In the genomic region with DNA sequence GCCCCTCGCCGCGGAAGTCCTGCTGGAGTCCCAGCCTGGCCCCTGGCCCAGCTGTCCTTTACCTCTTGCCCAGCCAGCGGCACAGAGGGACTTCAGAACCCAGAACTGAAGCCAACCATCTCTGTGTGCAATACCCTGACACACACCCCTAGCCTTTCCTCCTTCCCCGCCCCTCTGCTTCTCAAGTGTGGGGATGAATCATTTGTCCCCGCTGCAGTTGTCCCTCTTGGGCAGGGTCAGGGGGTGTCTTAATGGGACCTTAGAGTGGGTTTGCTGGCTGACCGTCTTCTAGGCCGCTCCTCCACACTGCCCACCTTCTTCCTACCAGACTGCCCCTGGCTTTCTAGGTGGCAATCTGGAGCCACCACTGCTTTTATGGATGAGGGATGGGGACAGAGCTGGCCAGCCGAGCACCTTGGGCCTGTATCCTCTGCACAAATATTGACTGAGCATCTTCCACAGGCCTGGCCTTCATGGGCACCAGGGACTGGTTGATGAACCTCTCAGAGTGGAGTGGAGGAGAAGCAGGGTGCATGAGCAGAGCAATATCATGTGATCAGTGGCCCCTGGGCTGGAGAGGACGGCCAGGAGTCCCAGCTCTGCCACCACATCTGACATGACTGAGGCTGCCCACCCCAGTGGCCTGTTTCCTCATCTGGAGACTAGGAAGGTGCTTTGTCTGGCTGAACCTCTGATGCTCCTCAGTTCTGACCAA, we compare ENCODE assay signal across 9 cellular contexts. TPM values are rescaled to one million over a fixed set of nuclear protein-coding genes. Genes with fewer than 3 reads are reported as not detected.
DNase-seq lines count a peak whose midpoint lies in the region; ATAC-seq and TF ChIP-seq lines count a peak whose summit lies in the region.
"Had no signal": no experiment of that assay in that cellular context is flagged by ENCODE, and none has a peak within 500 bp of the region (broad histone marks: within the 10 kb centered on the region; RNA-seq: fewer than 3 reads in every experiment).

No MANE protein-coding gene starts in this region.

- POLR2A ChIA-PET in HCT116 (lab: Charles Lee) = no interaction called here
- POLR2A ChIA-PET in GM10248 (lab: Yijun Ruan, JAX) = no interaction called here

- H3K4me1 ChIP-seq in HCT116 (ENCODE audit: control insufficient read depth in 1 of 2, insufficient read depth in 2 of 2, low read length in 2 of 2) (peaks cover 3 to 18% of the 10 kb centered on the region in 2 experiments; a peak in 2 of 4 replicates), iPS-15b (ENCODE audit: control insufficient read depth, insufficient read depth, low read length) (peaks cover 3% of the 10 kb centered on the region)

- CTCF ChIA-PET in HCT116 (lab: Charles Lee) = interaction anchor here (1.0 kb wide), 1 partner anchor 295 kb away, joined by 4 read pairs; no protein-coding TSS in a partner anchor
- CTCF ChIA-PET in GM10248 (lab: Yijun Ruan, JAX) = interaction anchor here (1.2 to 4.3 kb wide), 2 partner anchors 9 to 11 kb away, joined by 3 to 27 read pairs; no protein-coding TSS in a partner anchor

- no peaks in the 10 kb centered on the region for H4K20me1 ChIP-seq in HCT116 (ENCODE audit: insufficient read depth)

- peak overlapping the region; percentile 51 for H3K4me2 ChIP-seq in HCT116 (ENCODE audit: low read length)

- H3K4me1 Mint-ChIP-seq in activated T-cell treated with anti-CD3 and anti-CD28 coated beads, Interleukin-2, amount 50 U/mL, for 72 hours (ENCODE audit: low read depth) = peaks cover 7% of the 10 kb centered on the region

- H2AFZ ChIP-seq in HCT116 (ENCODE audit: low read depth, low read length, poor library complexity, severe bottlenecking) = no peak overlapping the region

- H3K4me3 Mint-ChIP-seq in activated T-cell treated with anti-CD3 and anti-CD28 coated beads, Interleukin-2, amount 50 U/mL, for 72 hours = peak overlapping the region; percentile 73 to 81

- no peaks in the 10 kb centered on the region for H3K9me2 ChIP-seq in HCT116 (ENCODE audit: insufficient read depth)

- H3K79me2 ChIP-seq in HCT116 (ENCODE audit: insufficient read depth, low read length) = no peaks in the 10 kb centered on the region

- DNase-seq in HCT116 (ENCODE audit: low read depth, low spot score) = no peak
- no peak for DNase-seq in activated T-cell treated with anti-CD3 and anti-CD28 coated beads, Interleukin-2, amount 50 U/mL, for 72 hours
- DNase-seq in AG08396 (ENCODE audit: low spot score) = no peak
- no peak for DNase-seq in NK-92 (lab: John Stamatoyannopoulos, UW; ENCODE audit: unreplicated experiment)
- no peak for DNase-seq in NCI-H526 (lab: John Stamatoyannopoulos, UW)
- no peak for DNase-seq in GM10248 (ENCODE audit: extremely low spot score)

- BruUV-seq in HCT116 (replicated peaks; lab: Mats Ljungman, UMichigan) = no TSS peak

- ATAC-seq in HCT116 = peak; percentile 37
- ATAC-seq in activated T-cell treated with anti-CD3 and anti-CD28 coated beads, Interleukin-2, amount 50 U/mL, for 72 hours (replicated peaks in 1 of 2) = peak; percentile 3 to 8

- H3K36me3 Mint-ChIP-seq in activated T-cell treated with anti-CD3 and anti-CD28 coated beads, Interleukin-2, amount 50 U/mL, for 72 hours (ENCODE audit: insufficient read depth in 2 of 2) = no peaks in the 10 kb centered on the region

- TF ChIP-seq RAD21 in HCT116 (IDR thresholded peaks at IDR 0.05; ENCODE audit: low read depth) = no peak

- no peak for TF ChIP-seq POLR2A in HCT116 (IDR thresholded peaks at IDR 0.05; ENCODE audit: borderline replicate concordance, extremely low read depth, insufficient read depth, insufficient read length)

- H3K9ac ChIP-seq in HCT116 (ENCODE audit: low read length) (no peak overlapping the region), iPS-15b (ENCODE audit: low read depth, low read length) (no peak overlapping the region)

- no peak overlapping the region for H3K27ac ChIP-seq in HCT116 (ENCODE audit: low read depth, low read length)
- no peak overlapping the region for H3K27ac ChIP-seq in skin epidermis
- H3K27ac ChIP-seq: SJSA1 had no signal

- H3K27me3 Mint-ChIP-seq in activated T-cell treated with anti-CD3 and anti-CD28 coated beads, Interleukin-2, amount 50 U/mL, for 72 hours (ENCODE audit: low read depth) = peaks cover 54% of the 10 kb centered on the region

- no peaks in the 10 kb centered on the region for H3K9me3 Mint-ChIP-seq in activated T-cell treated with anti-CD3 and anti-CD28 coated beads, Interleukin-2, amount 50 U/mL, for 72 hours

- no peaks in the 10 kb centered on the region for H3K9me3 ChIP-seq in HCT116 (ENCODE audit: control insufficient read depth in 1 of 2, insufficient read depth in 1 of 2, low read depth in 1 of 2, low read length in 2 of 2)
- H3K9me3 ChIP-seq in iPS-15b (ENCODE audit: control insufficient read depth, insufficient read depth, low read length) = no peaks in the 10 kb centered on the region

- TF ChIP-seq CTCF in HCT116 (IDR thresholded peaks at IDR 0.05 in 2 of 3, conservative IDR thresholded peaks at IDR 0.05 in 1 of 3; ENCODE audit: borderline replicate concordance in 1 of 3, insufficient read depth in 1 of 3, low read depth in 2 of 3, low read length in 2 of 3) = no peak
- no peak for TF ChIP-seq CTCF in GM10248 (IDR thresholded peaks at IDR 0.05; ENCODE audit: control extremely low read depth, extremely low read depth, low read depth, missing control alignments)

- H3K27ac Mint-ChIP-seq in activated T-cell treated with anti-CD3 and anti-CD28 coated beads, Interleukin-2, amount 50 U/mL, for 72 hours = no peak overlapping the region

- RAD21 ChIA-PET in HCT116 (lab: Charles Lee; ENCODE audit: low non-redundant PET in 1 of 2, low total read pairs in 2 of 2, uncharacterized antibody in 2 of 2, unreplicated experiment in 2 of 2) = no interaction called here

- H3K27me3 ChIP-seq in HCT116 (ENCODE audit: insufficient read depth, low read length) = peaks cover 9% of the 10 kb centered on the region; the same call in 1 of the 2 replicates
- peaks cover 52% of the 10 kb centered on the region for H3K27me3 ChIP-seq in iPS-15b (ENCODE audit: control insufficient read depth, insufficient read depth, low read length)

- H3K4me3 ChIP-seq in HCT116 (replicated peaks in 1 of 2; ENCODE audit: low read depth in 1 of 2, low read length in 2 of 2) = no peak overlapping the region
- H3K4me3 ChIP-seq in iPS-15b (ENCODE audit: low read depth, low read length) = peak overlapping the region; percentile 32
- H3K4me3 ChIP-seq in skin epidermis = peak overlapping the region in 5 of 7 experiments; percentile 44 to 62 (median 46)

- no peaks in the 10 kb centered on the region for H3K36me3 ChIP-seq in HCT116 (ENCODE audit: control insufficient read depth in 1 of 2, insufficient read depth in 2 of 2, low read length in 2 of 2)
- H3K36me3 ChIP-seq in iPS-15b (ENCODE audit: control insufficient read depth, insufficient read depth, low read length) = no peaks in the 10 kb centered on the region
- H3K36me3 ChIP-seq: SJSA1 had no signal

- intact Hi-C loops in HCT116 (cut with micrococcal nuclease) = no loop called here

TF ChIP-seq in HCT116, 20 proteins besides CTCF, POLR2A, EP300 and RAD21:
- TF ChIP-seq CBX3 (IDR thresholded peaks at IDR 0.05; ENCODE audit: low read depth) = no peak
- TF ChIP-seq YY1 (IDR thresholded peaks at IDR 0.05; ENCODE audit: extremely low read depth, insufficient replicate concordance, low read depth, low read length) = no peak
- TF ChIP-seq ELF1 (IDR thresholded peaks at IDR 0.05; ENCODE audit: borderline replicate concordance, low read depth) = no peak
TF ChIP-seq in HCT116: peak in this region for 0.

RNA-seq across cellular contexts. Expression of a gene that starts 0.7 kb away (rescaled TPM):
- total RNA-seq in HCT116 (2021; ENCODE audit: unreplicated experiment) = 0.69 TPM
- polyA plus RNA-seq in HCT116 (2012) = 0.55 and 0.65 TPM in 2 replicates
- total RNA-seq in activated T-cell treated with anti-CD3 and anti-CD28 coated beads, Interleukin-2, amount 50 U/mL, for 72 hours = under 1 TPM in 1 of 2 donors, not detected in 1; 0.10 TPM
- total RNA-seq: SJSA1 had no signal

Comparison
In these comparisons a context has a peak if more than half of its experiments do, and no peak if none do; other contexts are left out.
1. H3K4me3 ChIP-seq: peak in iPS-15b (single experiment) and skin epidermis (5 of 7); none in HCT116 (0 of 2).